In genomic region chr4:17613761-17614415, GRCh38 we compare ENCODE assay signal across 8 cellular contexts. TPM values are rescaled to one million over a fixed set of nuclear protein-coding genes. Genes with fewer than 3 reads are reported as not detected.
A peak's percentile ranks its signal among the peaks of the same experiment; 100 is the strongest.
DNase-seq lines count a peak whose midpoint lies in the region; ATAC-seq and TF ChIP-seq lines count a peak whose summit lies in the region.

No MANE protein-coding gene starts in this region.

- peaks cover 40% of the 10 kb centered on the region for H3K4me1 Mint-ChIP-seq in brain

- H3K27me3 ChIP-seq in kidney epithelial cell (ENCODE audit: control insufficient read depth, insufficient read depth, low read length): no peaks in the 10 kb centered on the region

- DNase-seq in activated T-cell treated with anti-CD3 and anti-CD28 coated beads for 24 hours (ENCODE audit: low read depth) (peak; percentile 1), activated T-cell treated with anti-CD3 and anti-CD28 coated beads for 4 hours (no peak), RKO (ENCODE audit: low spot score) (peak; percentile 92), kidney epithelial cell (ENCODE audit: low read depth) (peak; percentile 26), HuH-7 (ENCODE audit: low spot score) (no peak)
- peak in 5 of 6 experiments; percentile 18 to 60 (median 36) for DNase-seq in stimulated activated naive CD4-positive, alpha-beta T cell (lab: John Stamatoyannopoulos, UW)

- peaks cover 13% of the 10 kb centered on the region for H3K36me3 Mint-ChIP-seq in brain

- peak; percentile 56 for ATAC-seq in HG02885 (IDR thresholded peaks at IDR 0.05; ENCODE audit: poor library complexity, unreplicated experiment)

- peaks cover 8% of the 10 kb centered on the region for H3K27me3 Mint-ChIP-seq in brain

- H3K36me3 ChIP-seq in kidney epithelial cell (ENCODE audit: control insufficient read depth, insufficient read depth, low read length): peaks cover 1% of the 10 kb centered on the region

- TF ChIP-seq CTCF in brain (conservative IDR thresholded peaks at IDR 0.05) (no peak), kidney epithelial cell (IDR thresholded peaks at IDR 0.05; ENCODE audit: insufficient read depth, low read length, poor library complexity, severe bottlenecking) (no peak)

- peaks cover 0 to 3% (median 0%) of the 10 kb centered on the region in 5 experiments for H3K9me3 Mint-ChIP-seq in brain

- H3K4me3 Mint-ChIP-seq in brain: peak overlapping the region; percentile 96 to 100 (median 97)

- peak overlapping the region; percentile 91 to 98 (median 96) for H3K27ac Mint-ChIP-seq in brain

- peak overlapping the region; percentile 85 for H3K4me3 ChIP-seq in kidney epithelial cell (ENCODE audit: low read depth, low read length)

RNA-seq across cellular contexts. Expression of gene MED28, which starts 0.6 kb away (rescaled TPM):
- 35.2 TPM for polyA plus RNA-seq in brain (ENCODE audit: insufficient read depth, low read depth, low replicate concordance)
- total RNA-seq in kidney epithelial cell: 8.9 and 11.4 TPM in 2 replicates

RNA-seq across cellular contexts. Expression of gene LAP3, which starts 36.9 kb away (rescaled TPM):
- 36.6 TPM for polyA plus RNA-seq in brain (ENCODE audit: insufficient read depth, low read depth, low replicate concordance)
- total RNA-seq in kidney epithelial cell: 52.0 and 66.1 TPM in 2 replicates

Comparison
In these comparisons a context has a peak if more than half of its experiments do, and no peak if none do; other contexts are left out.
1. DNase-seq: peak in activated T-cell treated with anti-CD3 and anti-CD28 coated beads for 24 hours (single experiment), RKO (single experiment), kidney epithelial cell (single experiment) and stimulated activated naive CD4-positive, alpha-beta T cell (5 of 6); none in activated T-cell treated with anti-CD3 and anti-CD28 coated beads for 4 hours (single experiment) and HuH-7 (single experiment).